ENCODE assay signal across 1 cellular context in genomic region chr14:101226603-101227425, GRCh38.
TF ChIP-seq lines count a peak whose summit lies in the region.

No MANE protein-coding gene starts in this region.

TF ChIP-seq in HepG2, 621 proteins besides CTCF, POLR2A, EP300 and RAD21 (continued from another document and continues in another):
- no peak for TF ChIP-seq ELK4 (CRISPR knock-in tag; IDR thresholded peaks at IDR 0.05; ENCODE audit: borderline replicate concordance)
- TF ChIP-seq RCOR2 (CRISPR knock-in tag; IDR thresholded peaks at IDR 0.05): no peak
- peak; percentile 16 for TF ChIP-seq HNRNPLL (IDR thresholded peaks at IDR 0.05; ENCODE audit: low read depth, low read length, poor library complexity, severe bottlenecking)
- no peak; the same call in 1 of the 2 replicates for TF ChIP-seq CEBPG (CRISPR knock-in tag; IDR thresholded peaks at IDR 0.05)
- TF ChIP-seq ZNF30 (CRISPR knock-in tag; IDR thresholded peaks at IDR 0.05): no peak
- no peak for TF ChIP-seq KLF6 (CRISPR knock-in tag; IDR thresholded peaks at IDR 0.05)
- no peak for TF ChIP-seq NFATC3 (CRISPR knock-in tag; IDR thresholded peaks at IDR 0.05)
- TF ChIP-seq POLR2G (IDR thresholded peaks at IDR 0.05; ENCODE audit: low read depth, low read length): no peak
- 0 out of 2 replicates have a peak, but pooled peaks have one; percentile 47 for TF ChIP-seq ZNF546 (CRISPR knock-in tag; conservative IDR thresholded peaks at IDR 0.05)
- no peak for TF ChIP-seq ZFP41 (CRISPR knock-in tag; IDR thresholded peaks at IDR 0.05; ENCODE audit: borderline replicate concordance)
- TF ChIP-seq ZNF75D (CRISPR knock-in tag; IDR thresholded peaks at IDR 0.05; ENCODE audit: borderline replicate concordance): no peak
- TF ChIP-seq ZFP36L1 (CRISPR knock-in tag; IDR thresholded peaks at IDR 0.05): no peak
- TF ChIP-seq ZNF644 (CRISPR knock-in tag; IDR thresholded peaks at IDR 0.05; ENCODE audit: low read depth): peak; percentile 20; the same call in 1 of the 2 replicates
- TF ChIP-seq ZSCAN29 (CRISPR knock-in tag; conservative IDR thresholded peaks at IDR 0.05): no peak
- no peak for TF ChIP-seq ZNF101 (CRISPR knock-in tag; IDR thresholded peaks at IDR 0.05; ENCODE audit: borderline replicate concordance, low read depth)
- TF ChIP-seq KMT2B (CRISPR knock-in tag; IDR thresholded peaks at IDR 0.05): no peak
- no peak for TF ChIP-seq ZXDC (CRISPR knock-in tag; IDR thresholded peaks at IDR 0.05)
- no peak for TF ChIP-seq SP2 (CRISPR knock-in tag; IDR thresholded peaks at IDR 0.05)
- peak; percentile 47; the same call in 1 of the 2 replicates for TF ChIP-seq ATF7-NPFF (CRISPR knock-in tag; IDR thresholded peaks at IDR 0.05; ENCODE audit: low read depth)
- TF ChIP-seq ZSCAN25 (CRISPR knock-in tag; IDR thresholded peaks at IDR 0.05): peak; percentile 77
- TF ChIP-seq CENPT (CRISPR knock-in tag; IDR thresholded peaks at IDR 0.05; ENCODE audit: low read depth): no peak
- TF ChIP-seq, protein P1, sequence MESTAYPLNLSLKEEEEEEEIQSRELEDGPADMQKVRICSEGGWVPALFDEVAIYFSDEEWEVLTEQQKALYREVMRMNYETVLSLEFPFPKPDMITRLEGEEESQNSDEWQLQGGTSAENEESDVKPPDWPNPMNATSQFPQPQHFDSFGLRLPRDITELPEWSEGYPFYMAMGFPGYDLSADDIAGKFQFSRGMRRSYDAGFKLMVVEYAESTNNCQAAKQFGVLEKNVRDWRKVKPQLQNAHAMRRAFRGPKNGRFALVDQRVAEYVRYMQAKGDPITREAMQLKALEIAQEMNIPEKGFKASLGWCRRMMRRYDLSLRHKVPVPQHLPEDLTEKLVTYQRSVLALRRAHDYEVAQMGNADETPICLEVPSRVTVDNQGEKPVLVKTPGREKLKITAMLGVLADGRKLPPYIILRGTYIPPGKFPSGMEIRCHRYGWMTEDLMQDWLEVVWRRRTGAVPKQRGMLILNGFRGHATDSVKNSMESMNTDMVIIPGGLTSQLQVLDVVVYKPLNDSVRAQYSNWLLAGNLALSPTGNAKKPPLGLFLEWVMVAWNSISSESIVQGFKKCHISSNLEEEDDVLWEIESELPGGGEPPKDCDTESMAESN (CRISPR knock-in tag; conservative IDR thresholded peaks at IDR 0.05): peak; percentile 64; the same call in 1 of the 2 replicates
- TF ChIP-seq KDM3A (CRISPR knock-in tag; IDR thresholded peaks at IDR 0.05; ENCODE audit: low read depth): 0 out of 2 replicates have a peak, but pooled peaks have one; percentile 41
- TF ChIP-seq SP5 (CRISPR knock-in tag; IDR thresholded peaks at IDR 0.05; ENCODE audit: borderline replicate concordance, low read depth): peak; percentile 99
- TF ChIP-seq, protein P2, sequence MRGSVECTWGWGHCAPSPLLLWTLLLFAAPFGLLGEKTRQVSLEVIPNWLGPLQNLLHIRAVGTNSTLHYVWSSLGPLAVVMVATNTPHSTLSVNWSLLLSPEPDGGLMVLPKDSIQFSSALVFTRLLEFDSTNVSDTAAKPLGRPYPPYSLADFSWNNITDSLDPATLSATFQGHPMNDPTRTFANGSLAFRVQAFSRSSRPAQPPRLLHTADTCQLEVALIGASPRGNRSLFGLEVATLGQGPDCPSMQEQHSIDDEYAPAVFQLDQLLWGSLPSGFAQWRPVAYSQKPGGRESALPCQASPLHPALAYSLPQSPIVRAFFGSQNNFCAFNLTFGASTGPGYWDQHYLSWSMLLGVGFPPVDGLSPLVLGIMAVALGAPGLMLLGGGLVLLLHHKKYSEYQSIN (CRISPR knock-in tag; IDR thresholded peaks at IDR 0.05; ENCODE audit: borderline replicate concordance): no peak
- TF ChIP-seq HNRNPK (IDR thresholded peaks at IDR 0.05; ENCODE audit: low read depth, low read length, poor library complexity, severe bottlenecking): no peak
- TF ChIP-seq ZNF317 (CRISPR knock-in tag; IDR thresholded peaks at IDR 0.05): peak; percentile 55; the same call in 1 of the 2 replicates
- TF ChIP-seq ZHX2 (IDR thresholded peaks at IDR 0.05; ENCODE audit: low read depth): no peak
- TF ChIP-seq ZHX2 (CRISPR knock-in tag; IDR thresholded peaks at IDR 0.05; ENCODE audit: borderline replicate concordance): no peak
- TF ChIP-seq JUNB (CRISPR knock-in tag; IDR thresholded peaks at IDR 0.05; ENCODE audit: borderline replicate concordance): no peak
- peak; percentile 66 for TF ChIP-seq ZFP91 (CRISPR knock-in tag; IDR thresholded peaks at IDR 0.05; ENCODE audit: borderline replicate concordance)
- TF ChIP-seq, protein P3, sequence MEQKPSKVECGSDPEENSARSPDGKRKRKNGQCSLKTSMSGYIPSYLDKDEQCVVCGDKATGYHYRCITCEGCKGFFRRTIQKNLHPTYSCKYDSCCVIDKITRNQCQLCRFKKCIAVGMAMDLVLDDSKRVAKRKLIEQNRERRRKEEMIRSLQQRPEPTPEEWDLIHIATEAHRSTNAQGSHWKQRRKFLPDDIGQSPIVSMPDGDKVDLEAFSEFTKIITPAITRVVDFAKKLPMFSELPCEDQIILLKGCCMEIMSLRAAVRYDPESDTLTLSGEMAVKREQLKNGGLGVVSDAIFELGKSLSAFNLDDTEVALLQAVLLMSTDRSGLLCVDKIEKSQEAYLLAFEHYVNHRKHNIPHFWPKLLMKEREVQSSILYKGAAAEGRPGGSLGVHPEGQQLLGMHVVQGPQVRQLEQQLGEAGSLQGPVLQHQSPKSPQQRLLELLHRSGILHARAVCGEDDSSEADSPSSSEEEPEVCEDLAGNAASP (CRISPR knock-in tag; IDR thresholded peaks at IDR 0.05; ENCODE audit: borderline replicate concordance): peak; percentile 78
- no peak for TF ChIP-seq ZBTB38 (CRISPR knock-in tag; IDR thresholded peaks at IDR 0.05)
- no peak for TF ChIP-seq IKZF1 (IDR thresholded peaks at IDR 0.05)
- no peak for TF ChIP-seq AFF4 (CRISPR knock-in tag; IDR thresholded peaks at IDR 0.05)
- TF ChIP-seq HMG20A (CRISPR knock-in tag; IDR thresholded peaks at IDR 0.05; ENCODE audit: borderline replicate concordance): peak; percentile 87
- no peak for TF ChIP-seq POLR2AphosphoS2 (IDR thresholded peaks at IDR 0.05; ENCODE audit: low read depth, low read length)
- TF ChIP-seq EZH2 (conservative IDR thresholded peaks at IDR 0.05; ENCODE audit: low read depth, low read length): no peak
- TF ChIP-seq U2AF1 (optimal IDR thresholded peaks at IDR 0.05; ENCODE audit: low read depth, low read length): no peak
- TF ChIP-seq NCOR1 (IDR thresholded peaks at IDR 0.05; ENCODE audit: borderline replicate concordance, low read length): peak; percentile 83
- no peak for TF ChIP-seq ZNF430 (CRISPR knock-in tag; IDR thresholded peaks at IDR 0.05)
- TF ChIP-seq, protein P4, sequence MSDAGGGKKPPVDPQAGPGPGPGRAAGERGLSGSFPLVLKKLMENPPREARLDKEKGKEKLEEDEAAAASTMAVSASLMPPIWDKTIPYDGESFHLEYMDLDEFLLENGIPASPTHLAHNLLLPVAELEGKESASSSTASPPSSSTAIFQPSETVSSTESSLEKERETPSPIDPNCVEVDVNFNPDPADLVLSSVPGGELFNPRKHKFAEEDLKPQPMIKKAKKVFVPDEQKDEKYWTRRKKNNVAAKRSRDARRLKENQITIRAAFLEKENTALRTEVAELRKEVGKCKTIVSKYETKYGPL (CRISPR knock-in tag; IDR thresholded peaks at IDR 0.05): no peak
- no peak for TF ChIP-seq ARNTL (CRISPR knock-in tag; IDR thresholded peaks at IDR 0.05)
